ENCODE assay signal across 8 cellular contexts in genomic region chr14:106845286-106846087, GRCh38.
DNase-seq lines count a peak whose midpoint lies in the region; ATAC-seq, FAIRE-seq and TF ChIP-seq lines count a peak whose summit lies in the region.

No MANE protein-coding gene starts in this region.

- intact Hi-C loops in activated CD4-positive, alpha-beta T cell treated with anti-CD3 and anti-CD28 coated beads for 36 hours (cut with DNase I, micrococcal nuclease), result loop anchor here (1.0 to 2.0 kb wide), 2 partner anchors 15 to 27 kb away; no protein-coding TSS in a partner anchor

- no peaks in the 10 kb centered on the region for H3K9me3 Mint-ChIP-seq in activated CD4-positive, alpha-beta T cell treated with anti-CD3 and anti-CD28 coated beads for 36 hours (ENCODE audit: low read depth)

- DNase-seq in AML-193 (lab: John Stamatoyannopoulos, UW) (peak; percentile 50 to 59), KBM-7 (peak; percentile 73), fibroblast of peridontal ligament (ENCODE audit: extremely low read depth) (peak; percentile 8), H54 (ENCODE audit: insufficient read length, low spot score) (no peak), substantia nigra (lab: John Stamatoyannopoulos, UW) (no peak)
- DNase-seq in activated CD4-positive, alpha-beta T cell treated with anti-CD3 and anti-CD28 coated beads for 36 hours, result peak; percentile 80
- peak; percentile 50 for DNase-seq in stimulated activated CD4-positive, alpha-beta T cell treated with anti-CD3 and anti-CD28 coated beads, Interleukin-4, amount 100 ng/mL, for 1 hour

- peak; percentile 22 for ATAC-seq in GM19035 (IDR thresholded peaks at IDR 0.05; ENCODE audit: unreplicated experiment)
- ATAC-seq in activated CD4-positive, alpha-beta T cell treated with anti-CD3 and anti-CD28 coated beads for 36 hours, result peak; percentile 64

- peaks cover 34% of the 10 kb centered on the region for H3K4me1 Mint-ChIP-seq in activated CD4-positive, alpha-beta T cell treated with anti-CD3 and anti-CD28 coated beads for 36 hours

- H3K36me3 Mint-ChIP-seq in activated CD4-positive, alpha-beta T cell treated with anti-CD3 and anti-CD28 coated beads for 36 hours (ENCODE audit: low read depth), result no peaks in the 10 kb centered on the region

- H3K27me3 Mint-ChIP-seq in activated CD4-positive, alpha-beta T cell treated with anti-CD3 and anti-CD28 coated beads for 36 hours, result no peaks in the 10 kb centered on the region

- peak overlapping the region; percentile 28 for H3K27ac Mint-ChIP-seq in activated CD4-positive, alpha-beta T cell treated with anti-CD3 and anti-CD28 coated beads for 36 hours

- FAIRE-seq in H54 (lab: Jason Lieb, UNC), result no peak

- TF ChIP-seq POLR2A in H54 (IDR thresholded peaks at IDR 0.05; ENCODE audit: low read depth, low read length), result no peak

- CTCF ChIA-PET in activated CD4-positive, alpha-beta T cell treated with anti-CD3 and anti-CD28 coated beads for 36 hours (lab: Charles Lee), result interaction anchor here (0.8 to 8.3 kb wide), 6 partner anchors 9 to 28 kb away, joined by 3 to 115 read pairs (median 4); no protein-coding TSS in a partner anchor

- H3K4me3 Mint-ChIP-seq in activated CD4-positive, alpha-beta T cell treated with anti-CD3 and anti-CD28 coated beads for 36 hours, result peak overlapping the region; percentile 81

- no peak overlapping the region for H3K27ac ChIP-seq in substantia nigra (ENCODE audit: low read depth, low read length, poor library complexity, severe bottlenecking)

- in situ Hi-C loops in KBM-7 (cut with MboI; ENCODE audit: low pct_unique_long_range_greater_than_20kb, low sequenced_read_pairs), result no loop called here

- POLR2A ChIA-PET in activated CD4-positive, alpha-beta T cell treated with anti-CD3 and anti-CD28 coated beads for 36 hours (lab: Charles Lee), result interaction anchor here (0.6 kb wide), 1 partner anchor 14 kb away, joined by 4 read pairs; no protein-coding TSS in a partner anchor

Comparison
In these comparisons a context has a peak if more than half of its experiments do, and no peak if none do; other contexts are left out.
1. DNase-seq: peak in AML-193 (2 of 2), KBM-7 (single experiment), activated CD4-positive, alpha-beta T cell treated with anti-CD3 and anti-CD28 coated beads for 36 hours (single experiment), fibroblast of peridontal ligament (single experiment) and stimulated activated CD4-positive, alpha-beta T cell treated with anti-CD3 and anti-CD28 coated beads, Interleukin-4, amount 100 ng/mL, for 1 hour (single experiment); none in H54 (single experiment) and substantia nigra (0 of 49).